Comparison of ENCODE assay signal across 22 cellular contexts in the genomic region with DNA sequence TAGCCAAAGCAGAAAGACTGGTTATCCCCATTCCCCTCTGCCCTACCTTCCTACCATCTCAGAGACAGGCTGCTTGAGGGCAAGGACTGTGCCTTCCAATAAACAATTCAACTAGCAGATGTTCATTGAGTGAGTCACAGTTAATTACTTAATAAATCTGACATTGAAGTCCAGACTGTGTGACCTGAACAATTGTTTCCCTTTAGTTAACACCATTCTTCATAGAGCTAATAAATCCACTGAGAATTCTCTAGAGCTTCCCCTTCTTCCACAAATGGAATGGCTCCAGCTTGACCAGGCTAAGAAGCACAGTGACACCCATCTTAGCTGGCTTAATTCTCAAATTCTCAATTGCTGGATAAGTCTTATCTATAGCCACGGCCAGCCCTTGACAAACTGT.
DNase-seq lines count a peak whose midpoint lies in the region; ATAC-seq and TF ChIP-seq lines count a peak whose summit lies in the region.
"Had no signal": no experiment of that assay in that cellular context is flagged by ENCODE, and none has a peak within 500 bp of the region (broad histone marks: within the 10 kb centered on the region; RNA-seq: fewer than 3 reads in every experiment).

No MANE protein-coding gene starts in this region.

- intact Hi-C loops in vagina (cut with DNase I), result no loop called here

- H3K9me3 ChIP-seq in lung (ENCODE audit: control insufficient read depth in 2 of 2, insufficient read depth in 1 of 2, low read length in 1 of 2) (no peaks in the 10 kb centered on the region), vagina (no peaks in the 10 kb centered on the region)
- H3K9me3 ChIP-seq: A549, BE2C, stomach, transverse colon had no signal

- POLR2A ChIA-PET in RWPE1 (lab: Yijun Ruan, JAX; ENCODE audit: low non-redundant PET), result no interaction called here

- peaks cover 1 to 12% of the 10 kb centered on the region in 2 donors for H3K4me1 ChIP-seq in lung (ENCODE audit: control insufficient read depth in 2 of 2, insufficient read depth in 2 of 2, low read length in 2 of 2)
- peaks cover 7% of the 10 kb centered on the region for H3K4me1 ChIP-seq in vagina
- H3K4me1 ChIP-seq: A549, BE2C, stomach, transverse colon had no signal

- no peak for TF ChIP-seq POLR2A in vagina (IDR thresholded peaks at IDR 0.05)

- H3K4me3 ChIP-seq in fibroblast of villous mesenchyme (ENCODE audit: low read depth, low read length) (no peak overlapping the region), lung (no peak overlapping the region), vagina (no peak overlapping the region)
- H3K4me3 ChIP-seq: A549, GM23338, stomach, transverse colon had no signal

- H3K27me3 ChIP-seq in lung (ENCODE audit: control insufficient read depth, insufficient read depth) (no peaks in the 10 kb centered on the region), vagina (no peaks in the 10 kb centered on the region)
- H3K27me3 ChIP-seq: stomach, transverse colon had no signal

- TF ChIP-seq CTCF in RWPE1 (conservative IDR thresholded peaks at IDR 0.05; ENCODE audit: low read depth) (no peak), fibroblast of villous mesenchyme (IDR thresholded peaks at IDR 0.05; ENCODE audit: insufficient read depth, low read depth, low read length) (no peak), lung (IDR thresholded peaks at IDR 0.05; ENCODE audit: control extremely low read depth, extremely low read depth) (no peak), vagina (IDR thresholded peaks at IDR 0.05) (no peak)

- CTCF ChIA-PET in RWPE1 (lab: Yijun Ruan, JAX), result interaction anchor here (0.7 kb wide), 1 partner anchor 554 kb away, joined by 9 read pairs; no protein-coding TSS in a partner anchor

- DNase-seq in A172 (ENCODE audit: low spot score) (peak; percentile 6), RWPE1 (ENCODE audit: low spot score) (peak; percentile 8), fibroblast of villous mesenchyme (ENCODE audit: low read depth) (peak; percentile 28), lung (ENCODE audit: low spot score) (no peak), HUDEP-2 (lab: John Stamatoyannopoulos, UW; ENCODE audit: unreplicated experiment in 76 of 76) (no peak), C1 segment of cervical spinal cord (lab: John Stamatoyannopoulos, UW) (no peak), vagina (ENCODE audit: extremely low spot score in 2 of 2) (no peak)
- DNase-seq: activated CD4-positive, alpha-beta memory T cell treated with anti-CD3 and anti-CD28 coated beads, Interleukin-2, amount 10 ng/mL, durations not matched to agents 7 days and 5 days; activated CD4-positive, CD25-positive, alpha-beta regulatory T cell; activated effector memory CD4-positive, alpha-beta T cell treated with anti-CD3 and anti-CD28 coated beads, Interleukin-2, amount 50 U/mL, for 16 hours; activated naive CD8-positive, alpha-beta T cell treated with anti-CD3 and anti-CD28 coated beads, Interleukin-2, amount 50 U/mL, for 24 hours; BE2C; COR-L47; effector memory CD8-positive, alpha-beta T cell; NCI-H1417; NCI-H524 treated with DMSO at 0.1 percent for 48 hours; stomach; transverse colon had no signal

- H3K36me3 ChIP-seq in lung (ENCODE audit: control insufficient read depth in 2 of 2, insufficient read depth in 2 of 2, low read length in 2 of 2) (no peaks in the 10 kb centered on the region), vagina (no peaks in the 10 kb centered on the region)
- H3K36me3 ChIP-seq: BE2C, stomach, transverse colon had no signal

- 68 to 89% methylated on average over 1 of the region's 1 CpG for WGBS in lung, 2 donors

- H3K27ac ChIP-seq in RWPE1 (no peak overlapping the region), lung (ENCODE audit: low read depth in 1 of 2, low read length in 1 of 2) (peak overlapping the region in 1 of 2 donors; percentile 63), vagina (no peak overlapping the region)
- H3K27ac ChIP-seq: A549, HL-60, stomach, transverse colon had no signal

- ATAC-seq in lung (ENCODE audit: insufficient read depth, low FRiP score) (peak; percentile 42), GM21528 (IDR thresholded peaks at IDR 0.05; ENCODE audit: low FRiP score, unreplicated experiment) (no peak)
- ATAC-seq: A549; effector memory CD8-positive, alpha-beta T cell; GM23338 had no signal

Comparison
In these comparisons a context has a peak if more than half of its experiments do, and no peak if none do; other contexts are left out.
1. DNase-seq: peak in A172 (single experiment), RWPE1 (single experiment) and fibroblast of villous mesenchyme (single experiment); none in lung (single experiment), HUDEP-2 (0 of 76), C1 segment of cervical spinal cord (0 of 14) and vagina (0 of 2).